Comparison of ENCODE assay signal across 1 cellular context in the genomic region with DNA sequence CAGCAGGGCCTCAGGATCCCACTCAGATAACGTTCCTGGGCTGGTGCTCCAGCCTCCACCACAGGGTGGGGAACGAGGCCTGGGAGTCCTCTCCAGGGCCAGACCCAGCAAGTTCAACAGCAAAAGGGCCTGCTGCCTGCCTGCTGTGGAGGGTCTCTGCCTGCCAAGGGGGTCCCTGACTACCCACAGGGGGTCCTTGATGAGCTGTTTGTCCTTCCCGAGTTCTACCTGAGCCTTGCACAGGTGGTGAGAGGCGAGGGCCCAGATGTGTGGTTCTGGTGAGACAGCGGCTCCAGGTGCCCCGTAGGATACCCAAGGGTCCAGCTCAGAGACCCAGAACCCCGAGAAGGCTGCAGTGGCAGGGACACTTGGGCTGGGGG.
TF ChIP-seq lines count a peak whose summit lies in the region.

No MANE protein-coding gene starts in this region.

TF ChIP-seq in neural cell, 6 proteins besides CTCF, POLR2A, EP300 and RAD21:
- TF ChIP-seq MXI1 (conservative IDR thresholded peaks at IDR 0.05; ENCODE audit: poor library complexity, severe bottlenecking) (no peak), SMC3 (conservative IDR thresholded peaks at IDR 0.05; ENCODE audit: poor library complexity) (no peak), REST (IDR thresholded peaks at IDR 0.05; ENCODE audit: borderline replicate concordance) (no peak), POLR2AphosphoS5 (IDR thresholded peaks at IDR 0.05) (no peak), EZH2 (IDR thresholded peaks at IDR 0.05; ENCODE audit: borderline replicate concordance, insufficient read depth, low read length, poor library complexity, severe bottlenecking) (no peak), TAF1 (IDR thresholded peaks at IDR 0.05; ENCODE audit: low read depth) (no peak)
